ENCODE assay signal across 13 cellular contexts in the genomic region with DNA sequence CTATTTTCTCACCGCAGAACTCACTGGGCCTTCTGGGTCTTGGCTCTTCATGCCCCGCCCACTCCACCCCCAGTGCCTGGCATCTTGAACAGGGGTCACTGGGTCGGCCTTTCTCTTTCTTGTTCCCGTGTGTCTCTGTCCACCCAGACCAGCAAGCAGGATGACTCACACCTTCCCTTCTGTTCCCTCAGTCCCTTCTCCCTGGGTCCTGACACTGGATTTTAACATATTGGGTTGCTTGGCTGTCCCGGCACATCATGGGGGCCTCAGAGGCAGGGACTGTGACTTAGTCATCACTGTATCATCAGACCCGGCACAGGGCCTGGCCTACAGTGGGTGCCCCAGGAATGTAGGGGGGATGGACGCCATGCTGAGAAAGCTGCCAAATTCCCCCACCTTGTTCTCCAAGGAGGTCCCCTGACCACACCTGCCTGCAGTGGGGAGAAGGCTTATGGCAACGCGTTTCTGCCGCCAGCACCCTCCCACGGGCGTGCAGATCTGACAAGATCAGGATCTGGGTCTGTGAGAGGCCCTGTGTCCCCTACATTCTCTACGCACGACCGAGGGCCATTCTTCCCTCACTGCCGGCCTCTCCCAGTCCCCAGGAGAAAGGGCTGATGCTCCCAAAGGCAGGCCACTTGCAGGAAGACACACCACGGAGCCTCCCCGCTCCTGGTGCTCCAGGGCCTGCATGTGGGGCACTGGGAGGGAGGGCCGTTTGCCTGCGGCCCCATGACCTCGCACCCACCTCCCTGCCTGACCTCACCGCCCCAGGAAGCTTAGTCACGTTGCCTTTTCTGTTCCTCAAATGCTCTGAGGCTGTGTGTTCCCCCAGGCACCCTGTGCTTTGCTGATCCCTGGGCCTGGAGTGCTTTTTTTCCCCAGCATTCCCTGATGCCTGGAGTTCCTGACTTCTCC.
DNase-seq lines count a peak whose midpoint lies in the region; ATAC-seq and TF ChIP-seq lines count a peak whose summit lies in the region.
"Had no signal": no experiment of that assay in that cellular context is flagged by ENCODE, and none has a peak within 500 bp of the region (broad histone marks: within the 10 kb centered on the region; RNA-seq: fewer than 3 reads in every experiment).

No MANE protein-coding gene starts in this region.

- no peaks in the 10 kb centered on the region for H3K9me3 ChIP-seq in HUES6 (ENCODE audit: control insufficient read depth, insufficient read depth, low read depth, low read length)
- no peaks in the 10 kb centered on the region for H3K9me3 ChIP-seq in tibial nerve

- no peak overlapping the region for H3K4me3 Mint-ChIP-seq in activated CD8-positive, alpha-beta T cell treated with anti-CD3 and anti-CD28 coated beads, Interleukin-2, amount 10 ng/mL, durations not matched to agents 7 days and 5 days
- H3K4me3 Mint-ChIP-seq: activated CD4-positive, alpha-beta T cell treated with anti-CD3 and anti-CD28 coated beads for 36 hours; CD14-positive monocyte; central memory CD8-positive, alpha-beta T cell had no signal

- no peaks in the 10 kb centered on the region for H3K9me3 Mint-ChIP-seq in activated CD8-positive, alpha-beta T cell treated with anti-CD3 and anti-CD28 coated beads, Interleukin-2, amount 10 ng/mL, durations not matched to agents 7 days and 5 days (ENCODE audit: insufficient read depth)
- H3K9me3 Mint-ChIP-seq: CD14-positive monocyte; central memory CD8-positive, alpha-beta T cell had no signal

- 58% methylated on average over 22 to 23 of the region's 23 CpGs for WGBS in tibial nerve, 2 donors

- CTCF ChIA-PET in HEK293T (lab: Yijun Ruan, JAX): no interaction called here
- CTCF ChIA-PET in activated CD8-positive, alpha-beta T cell treated with anti-CD3 and anti-CD28 coated beads, Interleukin-2, amount 10 ng/mL, durations not matched to agents 7 days and 5 days (lab: Charles Lee): no interaction called here

- no peak overlapping the region for H3K27ac ChIP-seq in HUES6 (ENCODE audit: low read depth, low read length)
- peak overlapping the region in 2 of 4 donors; percentile 4 to 43 for H3K27ac ChIP-seq in tibial nerve

- peaks cover 18% of the 10 kb centered on the region; the same call in 1 of the 2 replicates for H3K4me1 ChIP-seq in HUES6 (ENCODE audit: control insufficient read depth, insufficient read depth, low read length)
- peaks cover 0 to 12% (median 4%) of the 10 kb centered on the region in 4 donors for H3K4me1 ChIP-seq in tibial nerve

- peak; percentile 94 for DNase-seq in AG08395 (ENCODE audit: low spot score)
- DNase-seq in astrocyte of the spinal cord (ENCODE audit: low read depth, low spot score): peak; percentile 71
- DNase-seq in iris pigment epithelial cell (ENCODE audit: low read depth): peak; percentile 62
- no peak for DNase-seq in NCI-H1694 treated with DMSO at 0.1 percent for 48 hours (lab: John Stamatoyannopoulos, UW)
- DNase-seq in tibial nerve (ENCODE audit: low spot score in 2 of 2): no peak
- no peak for DNase-seq in HEK293T (ENCODE audit: extremely low spot score)
- DNase-seq in activated CD8-positive, alpha-beta T cell treated with anti-CD3 and anti-CD28 coated beads, Interleukin-2, amount 10 ng/mL, durations not matched to agents 7 days and 5 days: no peak
- DNase-seq: activated CD4-positive, alpha-beta T cell treated with anti-CD3 and anti-CD28 coated beads for 36 hours; stimulated activated CD4-positive, alpha-beta T cell treated with anti-CD3 and anti-CD28 coated beads, Interleukin-4, amount 100 ng/mL, for 1 hour had no signal

- TF ChIP-seq EP300 in tibial nerve (IDR thresholded peaks at IDR 0.05): no peak

- H3K36me3 ChIP-seq in HUES6 (ENCODE audit: control insufficient read depth, insufficient read depth, low read length) (no peaks in the 10 kb centered on the region), tibial nerve (no peaks in the 10 kb centered on the region)

- H3K27me3 Mint-ChIP-seq in activated CD8-positive, alpha-beta T cell treated with anti-CD3 and anti-CD28 coated beads, Interleukin-2, amount 10 ng/mL, durations not matched to agents 7 days and 5 days (ENCODE audit: low read depth): no peaks in the 10 kb centered on the region
- H3K27me3 Mint-ChIP-seq: activated CD4-positive, alpha-beta T cell treated with anti-CD3 and anti-CD28 coated beads for 36 hours had no signal

- no peaks in the 10 kb centered on the region for H3K4me1 Mint-ChIP-seq in activated CD8-positive, alpha-beta T cell treated with anti-CD3 and anti-CD28 coated beads, Interleukin-2, amount 10 ng/mL, durations not matched to agents 7 days and 5 days (ENCODE audit: low read depth)
- H3K4me1 Mint-ChIP-seq: activated CD4-positive, alpha-beta T cell treated with anti-CD3 and anti-CD28 coated beads for 36 hours; central memory CD8-positive, alpha-beta T cell had no signal

- TF ChIP-seq CTCF in astrocyte of the spinal cord (IDR thresholded peaks at IDR 0.05; ENCODE audit: low read depth, low read length): no peak
- TF ChIP-seq CTCF in tibial nerve (IDR thresholded peaks at IDR 0.05): no peak

- H3K4me3 ChIP-seq in HUES6 (ENCODE audit: low read depth, low read length) (no peak overlapping the region), astrocyte of the spinal cord (ENCODE audit: low read depth, low read length) (no peak overlapping the region), tibial nerve (no peak overlapping the region)
- H3K4me3 ChIP-seq: lung had no signal

- no peak overlapping the region for H3K27ac Mint-ChIP-seq in activated CD8-positive, alpha-beta T cell treated with anti-CD3 and anti-CD28 coated beads, Interleukin-2, amount 10 ng/mL, durations not matched to agents 7 days and 5 days
- H3K27ac Mint-ChIP-seq: activated CD4-positive, alpha-beta T cell treated with anti-CD3 and anti-CD28 coated beads for 36 hours had no signal

- peak overlapping the region; percentile 21 for H3K9ac ChIP-seq in HUES6 (ENCODE audit: low read length)

- H3K36me3 Mint-ChIP-seq in activated CD8-positive, alpha-beta T cell treated with anti-CD3 and anti-CD28 coated beads, Interleukin-2, amount 10 ng/mL, durations not matched to agents 7 days and 5 days (ENCODE audit: low read depth): no peaks in the 10 kb centered on the region
- H3K36me3 Mint-ChIP-seq: CD14-positive monocyte had no signal

- no peak for TF ChIP-seq POLR2A in tibial nerve (IDR thresholded peaks at IDR 0.05)

- ATAC-seq in activated CD8-positive, alpha-beta T cell treated with anti-CD3 and anti-CD28 coated beads, Interleukin-2, amount 10 ng/mL, durations not matched to agents 7 days and 5 days: no peak
- ATAC-seq: activated CD4-positive, alpha-beta T cell treated with anti-CD3 and anti-CD28 coated beads for 36 hours had no signal

- H3K27me3 ChIP-seq in HUES6 (ENCODE audit: control insufficient read depth, insufficient read depth, low read length): no peaks in the 10 kb centered on the region
- H3K27me3 ChIP-seq in tibial nerve: no peaks in the 10 kb centered on the region

- POLR2A ChIA-PET in HEK293T (lab: Yijun Ruan, JAX): no interaction called here
- POLR2A ChIA-PET in activated CD8-positive, alpha-beta T cell treated with anti-CD3 and anti-CD28 coated beads, Interleukin-2, amount 10 ng/mL, durations not matched to agents 7 days and 5 days (lab: Charles Lee): no interaction called here

- in situ Hi-C loops in astrocyte of the spinal cord (cut with HindIII; ENCODE audit: low sequenced_read_pairs): no loop called here

TF ChIP-seq in HEK293T, 16 proteins besides CTCF, POLR2A, EP300 and RAD21:
- TF ChIP-seq BHLHE40 (IDR thresholded peaks at IDR 0.05; ENCODE audit: borderline replicate concordance): no peak
- TF ChIP-seq SUZ12 (IDR thresholded peaks at IDR 0.05): no peak
- TF ChIP-seq ZNF384 (IDR thresholded peaks at IDR 0.05): no peak
- TF ChIP-seq ARNT (IDR thresholded peaks at IDR 0.05): no peak
- TF ChIP-seq ELF4 (IDR thresholded peaks at IDR 0.05): no peak
- no peak for TF ChIP-seq SP1 (IDR thresholded peaks at IDR 0.05)
- TF ChIP-seq LEF1 (IDR thresholded peaks at IDR 0.05; ENCODE audit: borderline replicate concordance): no peak
- TF ChIP-seq, protein P1, sequence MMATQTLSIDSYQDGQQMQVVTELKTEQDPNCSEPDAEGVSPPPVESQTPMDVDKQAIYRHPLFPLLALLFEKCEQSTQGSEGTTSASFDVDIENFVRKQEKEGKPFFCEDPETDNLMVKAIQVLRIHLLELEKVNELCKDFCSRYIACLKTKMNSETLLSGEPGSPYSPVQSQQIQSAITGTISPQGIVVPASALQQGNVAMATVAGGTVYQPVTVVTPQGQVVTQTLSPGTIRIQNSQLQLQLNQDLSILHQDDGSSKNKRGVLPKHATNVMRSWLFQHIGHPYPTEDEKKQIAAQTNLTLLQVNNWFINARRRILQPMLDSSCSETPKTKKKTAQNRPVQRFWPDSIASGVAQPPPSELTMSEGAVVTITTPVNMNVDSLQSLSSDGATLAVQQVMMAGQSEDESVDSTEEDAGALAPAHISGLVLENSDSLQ (IDR thresholded peaks at IDR 0.05): no peak

Comparison
In these comparisons a context has a peak if more than half of its experiments do, and no peak if none do; other contexts are left out.
1. DNase-seq: peak in AG08395 (single experiment), astrocyte of the spinal cord (single experiment) and iris pigment epithelial cell (single experiment); none in NCI-H1694 treated with DMSO at 0.1 percent for 48 hours (single experiment), tibial nerve (0 of 2), HEK293T (single experiment) and activated CD8-positive, alpha-beta T cell treated with anti-CD3 and anti-CD28 coated beads, Interleukin-2, amount 10 ng/mL, durations not matched to agents 7 days and 5 days (single experiment).